Comparison of ENCODE assay signal across 8 cellular contexts in the genomic region with DNA sequence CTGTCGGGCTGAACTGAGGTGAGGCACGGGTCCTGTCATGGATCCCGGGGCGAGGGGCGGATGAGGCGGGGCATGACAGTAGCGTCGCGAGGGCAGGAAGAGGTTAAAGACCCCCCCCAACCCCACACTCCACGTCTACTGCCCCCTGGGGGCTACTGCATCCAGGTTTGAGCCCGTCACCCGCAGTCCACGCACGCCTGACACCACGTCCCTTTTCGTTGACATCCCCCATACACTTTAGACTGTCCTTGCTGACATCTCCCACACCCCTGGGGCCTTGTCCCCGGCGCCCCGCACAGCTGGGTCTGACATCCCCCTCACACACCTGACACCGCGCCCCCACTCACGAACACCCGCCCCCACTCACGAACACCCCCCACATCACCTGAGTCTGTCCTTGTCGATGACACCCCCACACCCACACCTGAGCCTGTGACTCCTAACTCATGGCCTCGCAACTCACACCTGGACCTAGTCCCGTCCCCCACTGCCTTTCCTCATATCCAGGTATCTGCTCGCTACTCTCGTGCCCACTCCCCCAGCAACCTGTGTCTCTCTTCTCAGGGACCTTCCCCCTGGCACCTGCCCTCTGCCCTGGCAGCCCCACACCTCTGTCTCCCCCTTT. TPM values are rescaled to one million over a fixed set of nuclear protein-coding genes. Genes with fewer than 3 reads are reported as not detected.
DNase-seq lines count a peak whose midpoint lies in the region; ATAC-seq and TF ChIP-seq lines count a peak whose summit lies in the region.

No MANE protein-coding gene starts in this region.

- peak overlapping the region; percentile 88 to 99 (median 94) for H3K4me3 Mint-ChIP-seq in naive B cell

- CTCF ChIA-PET in AG04449 (lab: Yijun Ruan, JAX), result interaction anchor here (0.7 to 0.8 kb wide), 2 partner anchors 10 to 66 kb away, joined by 3 read pairs; no protein-coding TSS in a partner anchor

- DNase-seq in AG04449 (ENCODE audit: low read depth, low spot score), result no peak
- DNase-seq in NT2/D1 (ENCODE audit: low read depth, low spot score), result no peak
- no peak for DNase-seq in coronary artery (ENCODE audit: low spot score)
- DNase-seq in naive B cell, result no peak
- DNase-seq in germinal center (ENCODE audit: low spot score), result no peak
- DNase-seq in activated gamma-delta T cell treated with Interleukin-2 at 50 U/mL for 16 hours, result no peak
- no peak for DNase-seq in RPMI8226

- H3K4me1 Mint-ChIP-seq in naive B cell, result peaks cover 17 to 54% (median 44%) of the 10 kb centered on the region in 3 donors

- peak overlapping the region; percentile 54 to 94 for H3K27ac ChIP-seq in coronary artery

- H3K9me3 ChIP-seq in NT2/D1 (ENCODE audit: insufficient read depth, low read length), result no peaks in the 10 kb centered on the region

- peaks cover 44% of the 10 kb centered on the region for H3K27me3 ChIP-seq in NT2/D1 (ENCODE audit: insufficient read depth, insufficient read length)

- peaks cover 5% of the 10 kb centered on the region for H3K4me1 ChIP-seq in NT2/D1 (ENCODE audit: insufficient read depth, insufficient read length)

- H3K9ac ChIP-seq in NT2/D1 (ENCODE audit: insufficient read length, low read depth), result peak overlapping the region; percentile 38

- H3K27me3 Mint-ChIP-seq in naive B cell, result no peaks in the 10 kb centered on the region

- peak; percentile 15 for TF ChIP-seq POLR2A in GM15510 (IDR thresholded peaks at IDR 0.05; ENCODE audit: borderline replicate concordance, extremely low read depth, insufficient read length)

- H3K36me3 ChIP-seq in NT2/D1 (ENCODE audit: insufficient read depth, insufficient read length, low read length), result peaks cover 24% of the 10 kb centered on the region

- peak; percentile 43 for TF ChIP-seq CTCF in AG04449 (IDR thresholded peaks at IDR 0.05; ENCODE audit: insufficient read depth, low read length, missing control alignments)
- TF ChIP-seq CTCF in coronary artery (IDR thresholded peaks at IDR 0.05), result no peak

- POLR2A ChIA-PET in AG04449 (lab: Yijun Ruan, JAX), result no interaction called here

- ATAC-seq in naive B cell (ENCODE audit: low read depth in 2 of 2), result peak; percentile 35 to 37

- H3K9me3 Mint-ChIP-seq in naive B cell, result no peaks in the 10 kb centered on the region

- no peaks in the 10 kb centered on the region for H3K36me3 Mint-ChIP-seq in naive B cell

- H3K27ac Mint-ChIP-seq in naive B cell, result peak overlapping the region; percentile 84 to 98 (median 94)

- H3K4me3 ChIP-seq in AG04449 (ENCODE audit: low read depth, low read length), result peak overlapping the region; percentile 74
- H3K4me3 ChIP-seq in NT2/D1 (ENCODE audit: insufficient read length, low read depth), result peak overlapping the region; percentile 53
- peak overlapping the region; percentile 100 for H3K4me3 ChIP-seq in coronary artery

RNA-seq across cellular contexts. Expression of a gene that starts 0.4 kb away (rescaled TPM):
- 10 to 100 TPM; 13.5 to 34.1 (median 19.0) TPM for polyA plus RNA-seq in naive B cell (ENCODE audit: low read depth in 6 of 6)

RNA-seq across cellular contexts. Expression of a gene that starts 30.8 kb away (rescaled TPM):
- polyA plus RNA-seq in naive B cell (ENCODE audit: low read depth in 6 of 6), result 10 to 100 TPM; 23.6 to 37.9 (median 28.6) TPM

RNA-seq across cellular contexts. Expression of a gene that starts 30.9 kb away (rescaled TPM):
- 10 to 100 TPM in 2 of 6 donors, 1 to 10 TPM in 4; 7.2 to 16.3 (median 9.2) TPM for polyA plus RNA-seq in naive B cell (ENCODE audit: low read depth in 6 of 6)
